12 cellular contexts compared by ENCODE assay signal in genomic region chr1:159853417-159853816, GRCh38. TPM values are rescaled to one million over a fixed set of nuclear protein-coding genes. Genes with fewer than 3 reads are reported as not detected.
DNase-seq lines count a peak whose midpoint lies in the region; ATAC-seq and TF ChIP-seq lines count a peak whose summit lies in the region.
"Had no signal": no experiment of that assay in that cellular context is flagged by ENCODE, and none has a peak within 500 bp of the region (broad histone marks: within the 10 kb centered on the region; RNA-seq: fewer than 3 reads in every experiment).

No MANE protein-coding gene starts in this region.

- H3K4me3 Mint-ChIP-seq in T-helper 17 cell: peak overlapping the region; percentile 41

- no peaks in the 10 kb centered on the region for H3K27me3 ChIP-seq in smooth muscle cell (ENCODE audit: low read depth)

- no peak overlapping the region for H3K9ac ChIP-seq in smooth muscle cell (ENCODE audit: low read depth)

- H3K27ac Mint-ChIP-seq in T-helper 17 cell: peak overlapping the region; percentile 51

- no peak for TF ChIP-seq CTCF in foreskin fibroblast (IDR thresholded peaks at IDR 0.05; ENCODE audit: low read depth, low read length)
- TF ChIP-seq CTCF in smooth muscle cell (IDR thresholded peaks at IDR 0.05; ENCODE audit: borderline replicate concordance, insufficient read depth, poor library complexity, severe bottlenecking): no peak

- 55% methylated on average over 2 of the region's 2 CpGs for WGBS in smooth muscle cell (ENCODE audit: low lambda C conversion rate)

- H3K36me3 Mint-ChIP-seq in T-helper 17 cell (ENCODE audit: low read depth): peaks cover 2% of the 10 kb centered on the region

- intact Hi-C loops in sciatic nerve (cut with DNase I): no loop called here

- H3K4me1 Mint-ChIP-seq in T-helper 17 cell: peaks cover 18% of the 10 kb centered on the region

- peaks cover 18% of the 10 kb centered on the region for H3F3A ChIP-seq in smooth muscle cell (ENCODE audit: low read depth)

- H2AFZ ChIP-seq in smooth muscle cell (ENCODE audit: low read depth): no peak overlapping the region

- no peaks in the 10 kb centered on the region for H3K36me3 ChIP-seq in smooth muscle cell (ENCODE audit: low read depth)

- no peaks in the 10 kb centered on the region for H4K20me1 ChIP-seq in smooth muscle cell (ENCODE audit: low read depth)

- H3K79me2 ChIP-seq in smooth muscle cell (ENCODE audit: low read depth): no peaks in the 10 kb centered on the region

- H3K4me1 ChIP-seq in smooth muscle cell (ENCODE audit: low read depth): peaks cover 13% of the 10 kb centered on the region

- no peaks in the 10 kb centered on the region for H3K27me3 Mint-ChIP-seq in T-helper 17 cell

- no peaks in the 10 kb centered on the region for H3K9me3 ChIP-seq in T-helper 17 cell (ENCODE audit: control insufficient read depth, low read length, poor library complexity, severe bottlenecking)
- no peaks in the 10 kb centered on the region for H3K9me3 ChIP-seq in smooth muscle cell (replicated peaks; ENCODE audit: low read depth)

- H3K4me2 ChIP-seq in smooth muscle cell: peak overlapping the region; percentile 95

- H3K27ac ChIP-seq in smooth muscle cell (ENCODE audit: low read depth): peak overlapping the region; percentile 83

- no peak for ATAC-seq in T-helper 17 cell
- no peak for ATAC-seq in sciatic nerve

- H3K4me3 ChIP-seq in foreskin fibroblast (ENCODE audit: low read depth in 1 of 2, low read length in 2 of 2) (peak overlapping the region; percentile 65 to 66), smooth muscle cell (peak overlapping the region; percentile 69)

- peak; percentile 29 for DNase-seq in GM03348 (ENCODE audit: low spot score)
- DNase-seq in T-helper 17 cell: no peak
- peak in 1 of 2 donors; percentile 50 for DNase-seq in foreskin fibroblast
- DNase-seq in smooth muscle cell (lab: John Stamatoyannopoulos, UW; ENCODE audit: unreplicated experiment): no peak
- DNase-seq in T-helper 9 cell: no peak
- no peak for DNase-seq in sciatic nerve (ENCODE audit: low spot score)
- DNase-seq in KG1 (lab: John Stamatoyannopoulos, UW): no peak
- DNase-seq: GF-D8, KBM-7 had no signal

RNA-seq across cellular contexts. Expression of gene VSIG8, which starts 9.0 kb away (rescaled TPM):
- not detected for total RNA-seq in T-helper 17 cell
- total RNA-seq in smooth muscle cell: not detected in 2 replicates
- 0.29 and 1.3 TPM in 2 replicates for polyA plus RNA-seq in smooth muscle cell
- total RNA-seq in sciatic nerve: not detected
- total RNA-seq: activated T-helper 2 cell treated with anti-CD3 and anti-CD28 coated beads, Interferon-gamma antibody, Interleukin-2, Interleukin-4, amounts not matched to agents 10 μg/mL and 5 μg/mL and 100 μg/mL, durations not matched to agents 14 hours and 24 hours and 36 hours; epithelial cell of proximal tubule; T-helper 1 cell treated with Interleukin-12 subunit alpha and Interleukin-12 subunit beta and Interleukin-4 antibody, amounts not matched to agents 30 ng/mL and 1 ng/mL, for 36 hours had no signal

RNA-seq across cellular contexts. Expression of gene SLAMF8, which starts 26.7 kb away (rescaled TPM):
- total RNA-seq in T-helper 17 cell (under 1 TPM in 1 of 2 donors, not detected in 1; 0.44 TPM), smooth muscle cell (10.8 and 11.0 TPM in 2 replicates), sciatic nerve (3.3 TPM)
- 13.5 and 15.1 TPM in 2 replicates for polyA plus RNA-seq in smooth muscle cell
- total RNA-seq: epithelial cell of proximal tubule had no signal

RNA-seq across cellular contexts. Expression of gene CFAP45, which starts 46.5 kb away (rescaled TPM):
- total RNA-seq in T-helper 17 cell (1 to 10 TPM; 4.6 to 6.3 TPM), smooth muscle cell (1.1 and 1.3 TPM in 2 replicates), sciatic nerve (1.6 TPM)
- 1.2 and 1.9 TPM in 2 replicates for polyA plus RNA-seq in smooth muscle cell

RNA-seq across cellular contexts. Expression of gene FCRL6, which starts 51.3 kb away (rescaled TPM):
- total RNA-seq in T-helper 17 cell: under 1 TPM; 0.27 to 0.81 TPM
- total RNA-seq in smooth muscle cell: not detected in 2 replicates
- not detected in 2 replicates for polyA plus RNA-seq in smooth muscle cell
- 1.2 TPM for total RNA-seq in sciatic nerve
- total RNA-seq: activated T-helper 2 cell treated with anti-CD3 and anti-CD28 coated beads, Interferon-gamma antibody, Interleukin-2, Interleukin-4, amounts not matched to agents 10 μg/mL and 5 μg/mL and 100 μg/mL, durations not matched to agents 14 hours and 24 hours and 36 hours; epithelial cell of proximal tubule had no signal
